ENCODE assay signal across 17 cellular contexts in genomic region chr18:35027206-35027605, GRCh38. TPM values are rescaled to one million over a fixed set of nuclear protein-coding genes. Genes with fewer than 3 reads are reported as not detected.
A peak's percentile ranks its signal among the peaks of the same experiment; 100 is the strongest.
DNase-seq lines count a peak whose midpoint lies in the region; ATAC-seq and TF ChIP-seq lines count a peak whose summit lies in the region.
"Had no signal": no experiment of that assay in that cellular context is flagged by ENCODE, and none has a peak within 500 bp of the region (broad histone marks: within the 10 kb centered on the region; RNA-seq: fewer than 3 reads in every experiment).

No MANE protein-coding gene starts in this region.

- H3K27ac ChIP-seq in Karpas-422 (ENCODE audit: low read length) = no peak overlapping the region
- H3K27ac ChIP-seq: neutrophil, thoracic aorta had no signal

- no peaks in the 10 kb centered on the region for H3K79me2 ChIP-seq in Karpas-422 (ENCODE audit: low read length)

- ATAC-seq in activated naive CD4-positive, alpha-beta T cell treated with anti-CD3 and anti-CD28 coated beads, Interleukin-2, amount 50 U/mL, for 72 hours = peak; percentile 11 to 16
- ATAC-seq: PC-3 had no signal

- no peaks in the 10 kb centered on the region for H3K36me3 ChIP-seq in Karpas-422 (ENCODE audit: insufficient read depth, low read length)
- H3K36me3 ChIP-seq: neutrophil, thoracic aorta had no signal

- no peaks in the 10 kb centered on the region for H3K27me3 ChIP-seq in Karpas-422 (ENCODE audit: low read length)
- H3K27me3 ChIP-seq: neutrophil had no signal

- peak overlapping the region; percentile 35 for H3K4me2 ChIP-seq in Karpas-422 (ENCODE audit: low read depth, low read length, poor library complexity, severe bottlenecking)

- TF ChIP-seq CTCF in chondrocyte (IDR thresholded peaks at IDR 0.05) = no peak

- H3K4me1 Mint-ChIP-seq in activated naive CD4-positive, alpha-beta T cell treated with anti-CD3 and anti-CD28 coated beads, Interleukin-2, amount 10 ng/mL, durations not matched to agents 7 days and 5 days = peaks cover 49% of the 10 kb centered on the region
- peaks cover 42% of the 10 kb centered on the region for H3K4me1 Mint-ChIP-seq in chondrocyte (ENCODE audit: low read depth)

- H3K9me3 Mint-ChIP-seq in activated naive CD4-positive, alpha-beta T cell treated with anti-CD3 and anti-CD28 coated beads, Interleukin-2, amount 50 U/mL, for 72 hours = peaks cover 4 to 5% of the 10 kb centered on the region in 2 donors
- peaks cover 2% of the 10 kb centered on the region for H3K9me3 Mint-ChIP-seq in activated naive CD4-positive, alpha-beta T cell treated with anti-CD3 and anti-CD28 coated beads, Interleukin-2, amount 10 ng/mL, durations not matched to agents 7 days and 5 days
- no peaks in the 10 kb centered on the region for H3K9me3 Mint-ChIP-seq in chondrocyte (ENCODE audit: low read depth)

- H3K9ac ChIP-seq in Karpas-422 (ENCODE audit: low read length) = peak overlapping the region; percentile 16

- H3K9me3 ChIP-seq in Karpas-422 (ENCODE audit: low read length) = no peaks in the 10 kb centered on the region
- H3K9me3 ChIP-seq: neutrophil, thoracic aorta had no signal

- H3K27ac Mint-ChIP-seq in activated naive CD4-positive, alpha-beta T cell treated with anti-CD3 and anti-CD28 coated beads, Interleukin-2, amount 50 U/mL, for 72 hours = peak overlapping the region; percentile 35 to 88
- no peak overlapping the region for H3K27ac Mint-ChIP-seq in activated naive CD4-positive, alpha-beta T cell treated with anti-CD3 and anti-CD28 coated beads, Interleukin-2, amount 10 ng/mL, durations not matched to agents 7 days and 5 days
- H3K27ac Mint-ChIP-seq in chondrocyte (ENCODE audit: unreplicated experiment) = no peak overlapping the region

- DNase-seq in activated naive CD4-positive, alpha-beta T cell treated with anti-CD3 and anti-CD28 coated beads, Interleukin-2, amount 50 U/mL, for 72 hours (ENCODE audit: low spot score in 2 of 2) = no peak
- no peak for DNase-seq in activated naive CD4-positive, alpha-beta T cell treated with anti-CD3 and anti-CD28 coated beads, Interleukin-2, amount 10 ng/mL, durations not matched to agents 7 days and 5 days
- peak; percentile 69 for DNase-seq in Karpas-422
- peak; percentile 53 for DNase-seq in chondrocyte (ENCODE audit: low spot score)
- no peak for DNase-seq in stimulated activated CD8-positive, alpha-beta memory T cell treated with anti-CD3 and anti-CD28 coated beads, Interleukin-4, amount 100 ng/mL, for 48 hours
- DNase-seq in 8988T = no peak
- no peak for DNase-seq in NCI-H446 treated with DMSO at 0.1 percent for 48 hours (lab: John Stamatoyannopoulos, UW)
- DNase-seq: activated CD4-positive, CD25-positive, alpha-beta regulatory T cell; activated CD8-positive, alpha-beta memory T cell treated with anti-CD3 and anti-CD28 coated beads, Interleukin-2, amount 50 U/mL, for 48 hours; activated gamma-delta T cell treated with Interleukin-2 at 50 U/mL for 16 hours; GOT3; NCI-H774; PC-3; SIG-M5; small intestine had no signal

- peak overlapping the region; percentile 37; the same call in 1 of the 2 replicates for H2AFZ ChIP-seq in Karpas-422 (ENCODE audit: low read length)

- H3K4me1 ChIP-seq in Karpas-422 (ENCODE audit: low read length) = peaks cover 81% of the 10 kb centered on the region

- H3K4me3 ChIP-seq in Karpas-422 (ENCODE audit: low read length) = no peak overlapping the region
- H3K4me3 ChIP-seq: thoracic aorta had no signal

- peaks cover 0 to 12% of the 10 kb centered on the region in 2 donors for H3K36me3 Mint-ChIP-seq in activated naive CD4-positive, alpha-beta T cell treated with anti-CD3 and anti-CD28 coated beads, Interleukin-2, amount 50 U/mL, for 72 hours
- H3K36me3 Mint-ChIP-seq in activated naive CD4-positive, alpha-beta T cell treated with anti-CD3 and anti-CD28 coated beads, Interleukin-2, amount 10 ng/mL, durations not matched to agents 7 days and 5 days = peaks cover 4% of the 10 kb centered on the region
- H3K36me3 Mint-ChIP-seq in chondrocyte (ENCODE audit: low read depth) = no peaks in the 10 kb centered on the region

- H3K9me2 ChIP-seq in Karpas-422 (replicated peaks; ENCODE audit: insufficient read depth, low read length) = no peaks in the 10 kb centered on the region

- no peaks in the 10 kb centered on the region for H4K20me1 ChIP-seq in Karpas-422 (ENCODE audit: insufficient read depth, low read depth, low read length)

- H3K27me3 Mint-ChIP-seq in activated naive CD4-positive, alpha-beta T cell treated with anti-CD3 and anti-CD28 coated beads, Interleukin-2, amount 10 ng/mL, durations not matched to agents 7 days and 5 days = no peaks in the 10 kb centered on the region
- H3K27me3 Mint-ChIP-seq in chondrocyte (ENCODE audit: low read depth) = no peaks in the 10 kb centered on the region

- CTCF ChIA-PET in activated naive CD4-positive, alpha-beta T cell treated with anti-CD3 and anti-CD28 coated beads, Interleukin-2, amount 10 ng/mL, durations not matched to agents 7 days and 5 days (lab: Charles Lee) = interaction anchor here (0.7 to 5.7 kb wide), 13 partner anchors 10 to 328 kb away, joined by 3 to 53 read pairs (median 8); partner anchors contain the start of gene MAPRE2

- no peak overlapping the region for H3K4me3 Mint-ChIP-seq in activated naive CD4-positive, alpha-beta T cell treated with anti-CD3 and anti-CD28 coated beads, Interleukin-2, amount 10 ng/mL, durations not matched to agents 7 days and 5 days
- H3K4me3 Mint-ChIP-seq in chondrocyte (ENCODE audit: unreplicated experiment) = no peak overlapping the region

RNA-seq across cellular contexts. Expression of gene MAPRE2, which starts 14.0 kb away (rescaled TPM):
- total RNA-seq in activated naive CD4-positive, alpha-beta T cell treated with anti-CD3 and anti-CD28 coated beads, Interleukin-2, amount 50 U/mL, for 72 hours = 10 to 100 TPM; 65.2 to 66.6 TPM
- 200 and 267 TPM in 2 replicates for total RNA-seq in Karpas-422 (2014; rRNA removed; shearing (Covaris generic); ENCODE audit: low replicate concordance)
- 23.4 to 30.3 TPM (median 26.0 TPM) in 3 replicates for total RNA-seq in chondrocyte

Comparison
In these comparisons a context has a peak if more than half of its experiments do, and no peak if none do; other contexts are left out.
1. H3K27ac Mint-ChIP-seq: peak in activated naive CD4-positive, alpha-beta T cell treated with anti-CD3 and anti-CD28 coated beads, Interleukin-2, amount 50 U/mL, for 72 hours (2 of 2); none in activated naive CD4-positive, alpha-beta T cell treated with anti-CD3 and anti-CD28 coated beads, Interleukin-2, amount 10 ng/mL, durations not matched to agents 7 days and 5 days (single experiment) and chondrocyte (single experiment).
2. DNase-seq: peak in Karpas-422 (single experiment) and chondrocyte (single experiment); none in activated naive CD4-positive, alpha-beta T cell treated with anti-CD3 and anti-CD28 coated beads, Interleukin-2, amount 50 U/mL, for 72 hours (0 of 2), activated naive CD4-positive, alpha-beta T cell treated with anti-CD3 and anti-CD28 coated beads, Interleukin-2, amount 10 ng/mL, durations not matched to agents 7 days and 5 days (single experiment), stimulated activated CD8-positive, alpha-beta memory T cell treated with anti-CD3 and anti-CD28 coated beads, Interleukin-4, amount 100 ng/mL, for 48 hours (single experiment), 8988T (single experiment) and NCI-H446 treated with DMSO at 0.1 percent for 48 hours (single experiment).